In genomic region chr12:105590571-105590970, GRCh38 we compare ENCODE assay signal across 16 cellular contexts.
A peak's percentile ranks its signal among the peaks of the same experiment; 100 is the strongest.
DNase-seq lines count a peak whose midpoint lies in the region; ATAC-seq and TF ChIP-seq lines count a peak whose summit lies in the region.
"Had no signal": no experiment of that assay in that cellular context is flagged by ENCODE, and none has a peak within 500 bp of the region (broad histone marks: within the 10 kb centered on the region; RNA-seq: fewer than 3 reads in every experiment).

No MANE protein-coding gene starts in this region.

- WGBS in GM23248 (ENCODE audit: low coverage in 1 of 2, low lambda C conversion rate in 2 of 2, missing lambda C conversion rate in 2 of 2), 2 experiments, result 30% methylated on average over 1 of the region's 1 CpG
- no CpG with 5 or more reads among the region's 1 CpG for WGBS in trophoblast cell (ENCODE audit: extremely low coverage, insufficient coverage, insufficient read length)

- H3K27me3 Mint-ChIP-seq in CD4-positive, alpha-beta memory T cell, result peaks cover 4 to 5% of the 10 kb centered on the region in 2 donors

- H3K79me2 ChIP-seq in GM23248 (ENCODE audit: insufficient read depth), result no peaks in the 10 kb centered on the region
- H3K79me2 ChIP-seq in trophoblast cell (ENCODE audit: control insufficient read depth, insufficient read depth, low read length, poor library complexity), result no peaks in the 10 kb centered on the region

- no peaks in the 10 kb centered on the region for H3K36me3 Mint-ChIP-seq in CD4-positive, alpha-beta memory T cell

- H3K4me3 ChIP-seq in GM23248, result no peak overlapping the region
- H3K4me3 ChIP-seq in RWPE2 (ENCODE audit: severe bottlenecking), result no peak overlapping the region
- no peak overlapping the region for H3K4me3 ChIP-seq in epithelial cell of proximal tubule (ENCODE audit: low read depth, low read length)
- H3K4me3 ChIP-seq in CD4-positive, alpha-beta memory T cell (ENCODE audit: low read length in 2 of 2), result no peak overlapping the region
- H3K4me3 ChIP-seq in trophoblast cell (ENCODE audit: low read depth, low read length), result no peak overlapping the region

- H2BK120ac ChIP-seq in trophoblast cell (ENCODE audit: insufficient read depth, low read length, poor library complexity), result no peak overlapping the region

- intact Hi-C loops in CD4-positive, alpha-beta memory T cell (cut with micrococcal nuclease), result no loop called here

- peaks cover 14% of the 10 kb centered on the region for H3K4me1 ChIP-seq in GM23248 (ENCODE audit: insufficient read depth)
- H3K4me1 ChIP-seq in RWPE2 (ENCODE audit: insufficient read depth, poor library complexity, severe bottlenecking), result peaks cover 13% of the 10 kb centered on the region
- no peaks in the 10 kb centered on the region for H3K4me1 ChIP-seq in CD4-positive, alpha-beta memory T cell (ENCODE audit: insufficient read depth, low read length)
- H3K4me1 ChIP-seq in trophoblast cell (ENCODE audit: control insufficient read depth in 1 of 2, insufficient read depth in 2 of 2, low read length in 2 of 2), result peaks cover 4% of the 10 kb centered on the region in 2 experiments

- peaks cover 7% of the 10 kb centered on the region; the same call in 1 of the 2 replicates for H3F3A ChIP-seq in GM23248 (ENCODE audit: insufficient read depth)

- in situ Hi-C loops in GM23248 (cut with MboI), result no loop called here

- no peak overlapping the region for H3K23ac ChIP-seq in trophoblast cell (ENCODE audit: low read length)

- CTCF ChIA-PET in CD4-positive, alpha-beta memory T cell (lab: Charles Lee; ENCODE audit: partially characterized antibody), result no interaction called here

- peaks cover 9% of the 10 kb centered on the region for H3K79me1 ChIP-seq in trophoblast cell (ENCODE audit: low read length)

- no peaks in the 10 kb centered on the region for H3K36me3 ChIP-seq in GM23248 (ENCODE audit: low read depth)
- no peaks in the 10 kb centered on the region for H3K36me3 ChIP-seq in RWPE2 (ENCODE audit: low read depth)
- no peaks in the 10 kb centered on the region for H3K36me3 ChIP-seq in CD4-positive, alpha-beta memory T cell (ENCODE audit: insufficient read depth, low read length)
- H3K36me3 ChIP-seq in trophoblast cell (ENCODE audit: control insufficient read depth in 1 of 2, insufficient read depth in 2 of 2, low read length in 2 of 2), result no peaks in the 10 kb centered on the region

- H2AFZ ChIP-seq in GM23248, result peak overlapping the region; percentile 50; the same call in 1 of the 2 replicates
- no peak overlapping the region for H2AFZ ChIP-seq in trophoblast cell (ENCODE audit: insufficient read depth, low read length, poor library complexity)

- H3K4ac ChIP-seq in trophoblast cell (ENCODE audit: low read depth, low read length), result no peak overlapping the region

- no peak overlapping the region for H2BK5ac ChIP-seq in trophoblast cell (ENCODE audit: low read depth, low read length, poor library complexity)

- H4K91ac ChIP-seq in trophoblast cell (ENCODE audit: low read depth, low read length), result no peak overlapping the region

- H3K9me3 ChIP-seq in GM23248 (ENCODE audit: low read depth) (no peaks in the 10 kb centered on the region), RWPE2 (ENCODE audit: severe bottlenecking) (no peaks in the 10 kb centered on the region), trophoblast cell (ENCODE audit: insufficient read depth, low read depth, low read length) (no peaks in the 10 kb centered on the region)
- no peaks in the 10 kb centered on the region for H3K9me3 ChIP-seq in CD4-positive, alpha-beta memory T cell (ENCODE audit: control insufficient read depth in 1 of 2, low read length in 2 of 2)

- H2AK5ac ChIP-seq in trophoblast cell (ENCODE audit: low read length), result no peak overlapping the region

- no peak overlapping the region for H3K14ac ChIP-seq in trophoblast cell (ENCODE audit: low read length)

- no peaks in the 10 kb centered on the region for H3K4me1 Mint-ChIP-seq in CD4-positive, alpha-beta memory T cell
- H3K4me1 Mint-ChIP-seq: CD8-positive, alpha-beta memory T cell had no signal

- no peak overlapping the region for H4K8ac ChIP-seq in trophoblast cell (ENCODE audit: low read depth, low read length)

- no peaks in the 10 kb centered on the region; the same call in 1 of the 2 replicates for H3K27me3 ChIP-seq in GM23248 (replicated peaks; ENCODE audit: insufficient read depth)
- H3K27me3 ChIP-seq in RWPE2 (ENCODE audit: insufficient read depth, poor library complexity, severe bottlenecking), result no peaks in the 10 kb centered on the region
- no peaks in the 10 kb centered on the region for H3K27me3 ChIP-seq in CD4-positive, alpha-beta memory T cell (ENCODE audit: insufficient read depth, low read length)
- no peaks in the 10 kb centered on the region for H3K27me3 ChIP-seq in trophoblast cell (ENCODE audit: insufficient read depth, low read length)

- peak overlapping the region; percentile 43 for H3K4me2 ChIP-seq in GM23248 (ENCODE audit: unreplicated experiment)
- no peak overlapping the region for H3K4me2 ChIP-seq in trophoblast cell (ENCODE audit: low read length)

- no peak for TF ChIP-seq CTCF in RWPE2 (IDR thresholded peaks at IDR 0.05; ENCODE audit: poor library complexity, severe bottlenecking)
- no peak for TF ChIP-seq CTCF in epithelial cell of proximal tubule (conservative IDR thresholded peaks at IDR 0.05; ENCODE audit: low read depth, low read length)

- peaks cover 0 to 2% (median 0%) of the 10 kb centered on the region in 8 donors for H3K9me3 Mint-ChIP-seq in CD4-positive, alpha-beta memory T cell

- H3K27ac Mint-ChIP-seq in CD4-positive, alpha-beta memory T cell, result no peak overlapping the region
- H3K27ac Mint-ChIP-seq: CD8-positive, alpha-beta memory T cell had no signal

- H3K18ac ChIP-seq in trophoblast cell (ENCODE audit: low read length), result no peak overlapping the region

- H3K4me3 Mint-ChIP-seq in CD4-positive, alpha-beta memory T cell, result no peak overlapping the region
- H3K4me3 Mint-ChIP-seq: CD8-positive, alpha-beta memory T cell had no signal

- H2BK12ac ChIP-seq in trophoblast cell (ENCODE audit: low read length), result no peak overlapping the region

- ATAC-seq in RWPE2 (ENCODE audit: low read depth), result peak; percentile 93
- ATAC-seq: Panc1 had no signal

- H3K27ac ChIP-seq in GM23248, result no peak overlapping the region
- H3K27ac ChIP-seq in RWPE2 (ENCODE audit: poor library complexity, severe bottlenecking), result peak overlapping the region; percentile 70
- H3K27ac ChIP-seq in CD4-positive, alpha-beta memory T cell (ENCODE audit: low read depth, low read length), result no peak overlapping the region
- H3K27ac ChIP-seq in trophoblast cell (ENCODE audit: low read depth, low read length), result no peak overlapping the region

- POLR2A ChIA-PET in CD4-positive, alpha-beta memory T cell (lab: Charles Lee; ENCODE audit: partially characterized antibody), result no interaction called here

- H3K9ac ChIP-seq in GM23248 (no peak overlapping the region), trophoblast cell (ENCODE audit: low read length) (no peak overlapping the region)

- no peaks in the 10 kb centered on the region for H4K20me1 ChIP-seq in GM23248 (ENCODE audit: insufficient read depth)

- DNase-seq in GM23248 (peak; percentile 33), RWPE2 (ENCODE audit: low spot score) (no peak), epithelial cell of proximal tubule (ENCODE audit: low read depth) (peak; percentile 15), renal cortical epithelial cell (ENCODE audit: low read depth) (peak; percentile 44), foreskin melanocyte (no peak), trophoblast cell (no peak), activated gamma-delta T cell (lab: John Stamatoyannopoulos, UW) (no peak)
- DNase-seq in CD4-positive, alpha-beta memory T cell, result no peak
- DNase-seq: ACHN; CD8-positive, alpha-beta memory T cell; DND-41; H7; NCI-H146; NCI-H446; SHP77 treated with DMSO at 0.1 percent for 48 hours had no signal

- H4K12ac ChIP-seq in trophoblast cell (ENCODE audit: low read depth, low read length), result no peak overlapping the region

- H3K9me2 ChIP-seq in GM23248 (ENCODE audit: insufficient read depth), result peaks cover 4% of the 10 kb centered on the region; the same call in 1 of the 2 replicates

Comparison
In these comparisons a context has a peak if more than half of its experiments do, and no peak if none do; other contexts are left out.
1. DNase-seq: peak in GM23248 (single experiment), epithelial cell of proximal tubule (single experiment) and renal cortical epithelial cell (single experiment); none in RWPE2 (single experiment), foreskin melanocyte (single experiment), CD4-positive, alpha-beta memory T cell (0 of 5), trophoblast cell (0 of 2) and activated gamma-delta T cell (single experiment).